ENCODE assay signal across 28 cellular contexts in the genomic region with DNA sequence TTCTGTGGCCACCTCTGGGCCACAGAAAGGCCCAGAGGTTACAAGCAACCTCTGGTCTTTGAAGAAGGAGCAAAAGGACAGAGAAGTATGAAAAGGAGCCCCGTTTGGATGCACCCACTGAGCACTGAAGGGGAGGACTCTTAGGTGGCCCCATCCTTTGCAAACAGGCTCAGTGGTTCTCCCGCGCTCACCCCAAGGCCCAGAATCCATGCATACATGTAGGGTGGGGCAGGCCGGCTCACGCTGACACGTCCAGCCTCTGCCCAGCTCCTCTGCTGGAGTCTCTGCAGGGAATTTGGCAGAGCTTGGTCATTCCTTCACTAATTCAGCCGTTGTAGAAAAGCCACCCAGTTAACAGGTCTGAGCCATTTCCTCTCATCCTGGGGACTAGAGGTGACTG.
"Had no signal": no experiment of that assay in that cellular context is flagged by ENCODE, and none has a peak within 500 bp of the region (broad histone marks: within the 10 kb centered on the region; RNA-seq: fewer than 3 reads in every experiment).

No MANE protein-coding gene starts in this region.

- DNase-seq: heart right ventricle; left colon; left lung; lower lobe of right lung; mammary epithelial cell; mesenchymal stem cell; naive B cell; natural killer cell; nephron progenitor cell; ovary; retina; right cardiac atrium; sigmoid colon; small intestine; spleen; stimulated activated CD4-positive, alpha-beta T cell treated with anti-CD3 and anti-CD28 coated beads, Interleukin-4, amount 100 ng/mL, for 24 hours; stimulated activated naive CD4-positive, alpha-beta T cell; trophoblast cell; uterus had no signal

- H3K9me3 Mint-ChIP-seq: mesothelial cell of epicardium; natural killer cell; nephron progenitor cell; stimulated activated effector memory CD8-positive, alpha-beta T cell treated with anti-CD3 and anti-CD28 coated beads, Interleukin-12 subunit alpha, Interleukin-12 subunit beta, amount 100 ng/mL, for 72 hours; stimulated activated naive CD8-positive, alpha-beta T cell treated with anti-CD3 and anti-CD28 coated beads, Interleukin-15, Interleukin-2, amounts not matched to agents 100 ng/mL and 50 ng/mL, for 24 hours had no signal

- H3K9me3 ChIP-seq: left lung, lower lobe of right lung, ovary, prostate gland, sigmoid colon, suprapubic skin, thoracic aorta, tibial artery, uterus had no signal

- H3K27ac Mint-ChIP-seq: mesothelial cell of epicardium; naive B cell; natural killer cell; nephron progenitor cell; stimulated activated effector memory CD8-positive, alpha-beta T cell treated with anti-CD3 and anti-CD28 coated beads, Interleukin-12 subunit alpha, Interleukin-12 subunit beta, amount 100 ng/mL, for 72 hours; stimulated activated naive CD8-positive, alpha-beta T cell treated with anti-CD3 and anti-CD28 coated beads, Interleukin-15, Interleukin-2, amounts not matched to agents 100 ng/mL and 50 ng/mL, for 24 hours had no signal

- H3K36me3 ChIP-seq: heart right ventricle, left lung, lower lobe of right lung, ovary, prostate gland, sigmoid colon, spleen, suprapubic skin, thoracic aorta, tibial artery, uterus had no signal

- FAIRE-seq: keratinocyte, small intestine had no signal

- H3K36me3 Mint-ChIP-seq: mesothelial cell of epicardium; naive B cell; natural killer cell; stimulated activated effector memory CD8-positive, alpha-beta T cell treated with anti-CD3 and anti-CD28 coated beads, Interleukin-12 subunit alpha, Interleukin-12 subunit beta, amount 100 ng/mL, for 72 hours had no signal

- H3K27ac ChIP-seq: heart right ventricle, hepatocyte, left lung, lower lobe of right lung, ovary, prostate gland, sigmoid colon, spleen, suprapubic skin, thoracic aorta, tibial artery, uterus had no signal

- H3K4me1 Mint-ChIP-seq: mesothelial cell of epicardium; naive B cell; natural killer cell; stimulated activated effector memory CD8-positive, alpha-beta T cell treated with anti-CD3 and anti-CD28 coated beads, Interleukin-12 subunit alpha, Interleukin-12 subunit beta, amount 100 ng/mL, for 72 hours had no signal

- H3K4me3 ChIP-seq: heart right ventricle, hepatocyte, left lung, lower lobe of right lung, ovary, prostate gland, sigmoid colon, spleen, suprapubic skin, thoracic aorta, tibial artery, uterus had no signal

- H3K4me1 ChIP-seq: heart right ventricle, left lung, lower lobe of right lung, prostate gland, sigmoid colon, spleen, suprapubic skin, tibial artery, uterus had no signal

- H3K4me3 Mint-ChIP-seq: mesothelial cell of epicardium; naive B cell; natural killer cell; nephron progenitor cell; stimulated activated effector memory CD8-positive, alpha-beta T cell treated with anti-CD3 and anti-CD28 coated beads, Interleukin-12 subunit alpha, Interleukin-12 subunit beta, amount 100 ng/mL, for 72 hours; stimulated activated naive CD8-positive, alpha-beta T cell treated with anti-CD3 and anti-CD28 coated beads, Interleukin-15, Interleukin-2, amounts not matched to agents 100 ng/mL and 50 ng/mL, for 24 hours had no signal

- H3K27me3 Mint-ChIP-seq: naive B cell had no signal
